In the genomic region with DNA sequence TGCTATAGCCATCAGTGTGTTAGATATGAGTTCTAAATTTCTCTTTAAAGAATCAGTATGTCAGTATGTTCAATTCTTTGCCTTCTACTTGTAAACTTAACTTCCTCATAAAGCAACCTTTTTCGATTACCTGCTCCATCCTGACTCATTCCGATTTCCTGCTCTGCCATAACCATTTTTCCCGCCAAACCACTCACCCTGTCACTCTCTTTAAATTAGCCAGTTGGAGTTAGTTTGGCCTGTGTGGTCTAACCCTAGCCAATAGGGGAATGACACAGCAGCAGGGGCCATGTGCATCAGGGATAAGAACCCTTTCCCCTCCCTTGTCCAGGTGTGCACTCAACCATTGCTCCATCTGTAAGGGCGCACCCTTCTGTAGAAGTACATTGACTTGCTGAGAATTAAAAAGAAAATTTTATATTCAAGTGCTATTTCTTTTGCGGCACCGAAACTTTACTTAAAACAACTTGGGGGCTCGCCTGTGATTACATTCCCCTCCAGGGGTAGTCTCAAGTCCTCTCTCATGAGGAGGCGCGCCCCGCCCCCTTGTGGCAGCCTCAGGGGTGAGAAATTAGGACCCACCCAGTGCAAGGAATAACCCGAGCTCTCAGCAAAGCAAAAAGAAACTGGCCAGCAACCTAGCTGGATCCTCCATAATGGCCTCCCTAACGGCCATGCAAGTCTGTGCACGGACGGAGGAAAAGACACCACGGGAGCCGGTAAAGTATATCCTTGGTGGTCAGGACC, we compare ENCODE assay signal across 8 cellular contexts. TPM values are rescaled to one million over a fixed set of nuclear protein-coding genes. Genes with fewer than 3 reads are reported as not detected.
DNase-seq lines count a peak whose midpoint lies in the region; ATAC-seq and TF ChIP-seq lines count a peak whose summit lies in the region.
"Not testable (repeated sequence)": the region's sequence is repeated elsewhere in the genome, so short reads cannot be mapped to it uniquely, and the experiment has no call there.

No MANE protein-coding gene starts in this region.

- not testable (repeated sequence) for H3K36me3 ChIP-seq in Caco-2 (ENCODE audit: control insufficient read depth, insufficient read depth, low read length)
- H3K36me3 ChIP-seq in WERI-Rb-1, result peaks cover 16% of the 10 kb centered on the region

- CTCF ChIA-PET in Caco-2 (lab: Charles Lee), result interaction anchor here (1.0 kb wide), 1 partner anchor 227 kb away, joined by 8 read pairs; a partner anchor contains a TSS

- not testable (repeated sequence) for ATAC-seq in naive thymus-derived CD8-positive, alpha-beta T cell
- peak; percentile 56 for ATAC-seq in stimulated activated naive CD8-positive, alpha-beta T cell treated with anti-CD3 and anti-CD28 coated beads, Interleukin-15, amount 100 ng/mL, for 72 hours

- not testable (repeated sequence) for H3K27me3 Mint-ChIP-seq in Caco-2 (ENCODE audit: insufficient read depth, unreplicated experiment)
- H3K27me3 Mint-ChIP-seq in HFFc6 (ENCODE audit: insufficient read depth), result peaks cover 14% of the 10 kb centered on the region
- peaks cover 4 to 34% (median 16%) of the 10 kb centered on the region in 5 donors for H3K27me3 Mint-ChIP-seq in naive thymus-derived CD8-positive, alpha-beta T cell
- peaks cover 24% of the 10 kb centered on the region for H3K27me3 Mint-ChIP-seq in stimulated activated naive CD8-positive, alpha-beta T cell treated with anti-CD3 and anti-CD28 coated beads, Interleukin-15, amount 100 ng/mL, for 72 hours

- not testable (repeated sequence) for H3K36me3 Mint-ChIP-seq in Caco-2 (ENCODE audit: insufficient read depth, unreplicated experiment)
- H3K36me3 Mint-ChIP-seq in HFFc6 (ENCODE audit: low read depth), result peaks cover 11% of the 10 kb centered on the region
- H3K36me3 Mint-ChIP-seq in naive thymus-derived CD8-positive, alpha-beta T cell, result peaks cover 11 to 26% (median 20%) of the 10 kb centered on the region in 3 donors

- intact Hi-C loops in Caco-2 (cut with micrococcal nuclease; ENCODE audit: unreplicated experiment), result loop anchor here (1.0 kb wide), 1 partner anchor 29 kb away; no protein-coding TSS in a partner anchor

- not testable (repeated sequence) for H3K4me1 Mint-ChIP-seq in Caco-2 (ENCODE audit: low read depth, unreplicated experiment); stimulated activated naive CD8-positive, alpha-beta T cell treated with anti-CD3 and anti-CD28 coated beads, Interleukin-15, amount 100 ng/mL, for 72 hours
- peaks cover 11% of the 10 kb centered on the region; the same call in 1 of the 2 replicates for H3K4me1 Mint-ChIP-seq in HFFc6 (ENCODE audit: low read depth)
- H3K4me1 Mint-ChIP-seq in naive thymus-derived CD8-positive, alpha-beta T cell, result peaks cover 0 to 13% (median under 1%) of the 10 kb centered on the region in 4 donors

- peaks cover 11% of the 10 kb centered on the region for H3K9me3 Mint-ChIP-seq in Caco-2 (ENCODE audit: unreplicated experiment)
- not testable (repeated sequence) for H3K9me3 Mint-ChIP-seq in HFFc6; naive thymus-derived CD8-positive, alpha-beta T cell; stimulated activated naive CD8-positive, alpha-beta T cell treated with anti-CD3 and anti-CD28 coated beads, Interleukin-15, amount 100 ng/mL, for 72 hours

- not testable (repeated sequence) for H3K4me3 Mint-ChIP-seq in Caco-2 (ENCODE audit: unreplicated experiment); HFFc6; naive thymus-derived CD8-positive, alpha-beta T cell; stimulated activated naive CD8-positive, alpha-beta T cell treated with anti-CD3 and anti-CD28 coated beads, Interleukin-15, amount 100 ng/mL, for 72 hours

- H3K27ac Mint-ChIP-seq in Caco-2 (ENCODE audit: unreplicated experiment); HFFc6; stimulated activated naive CD8-positive, alpha-beta T cell treated with anti-CD3 and anti-CD28 coated beads, Interleukin-15, amount 100 ng/mL, for 72 hours: not testable (repeated sequence)
- peak overlapping the region in 2 of 10 donors; percentile 48 to 60 for H3K27ac Mint-ChIP-seq in naive thymus-derived CD8-positive, alpha-beta T cell

- TF ChIP-seq CTCF in Caco-2 (IDR thresholded peaks at IDR 0.05; ENCODE audit: insufficient read depth in 1 of 2, low read depth in 1 of 2, low read length in 1 of 2, severe bottlenecking in 1 of 2, unreplicated experiment in 1 of 2) (peak; percentile 34 to 62), HFFc6 (IDR thresholded peaks at IDR 0.05) (peak; percentile 73), WERI-Rb-1 (IDR thresholded peaks at IDR 0.05; ENCODE audit: low read depth, low read length) (peak; percentile 57; the same call in 1 of the 2 replicates), fibroblast of the aortic adventitia (IDR thresholded peaks at IDR 0.05; ENCODE audit: insufficient read depth, low read length) (peak; percentile 37)

- H3K27me3 ChIP-seq in Caco-2 (replicated peaks; ENCODE audit: control insufficient read depth, insufficient read depth, low read length); WERI-Rb-1 (ENCODE audit: insufficient read depth, low read depth, severe bottlenecking): not testable (repeated sequence)

- not testable (repeated sequence) for H3K4me3 ChIP-seq in Caco-2 (ENCODE audit: low read depth, low read length); WERI-Rb-1 (ENCODE audit: low read depth, low read length); fibroblast of the aortic adventitia (ENCODE audit: low read depth, low read length)

- H3K4me1 ChIP-seq in Caco-2, result not testable (repeated sequence)

- not testable (repeated sequence) for H3K27ac ChIP-seq in WERI-Rb-1

- POLR2A ChIA-PET in Caco-2 (lab: Charles Lee); naive thymus-derived CD8-positive, alpha-beta T cell (lab: Charles Lee): not testable (repeated sequence)

- H3K9me3 ChIP-seq in Caco-2; WERI-Rb-1 (ENCODE audit: severe bottlenecking): not testable (repeated sequence)

- BruUV-seq in Caco-2 (replicated peaks; lab: Mats Ljungman, UMichigan), result not testable (repeated sequence)

- DNase-seq in Caco-2 (peak; percentile 66 to 70), WERI-Rb-1 (peak; percentile 83), fibroblast of the aortic adventitia (ENCODE audit: low read depth) (peak; percentile 12)
- not testable (repeated sequence) for DNase-seq in HFFc6
- peak; percentile 18 for DNase-seq in NK-92 treated with Interleukin-12 subunit alpha and Interleukin-12 subunit beta, amount 100 ng/mL, for 24 hours (lab: John Stamatoyannopoulos, UW)
- DNase-seq in activated naive CD4-positive, alpha-beta T cell treated with Interleukin-2 at 50 U/mL for 16 hours, result peak; percentile 47
- DNase-seq in naive thymus-derived CD8-positive, alpha-beta T cell, result peak in 6 of 10 donors; percentile 11 to 33 (median 22)
- peak; percentile 32 to 48 for DNase-seq in stimulated activated naive CD8-positive, alpha-beta T cell treated with anti-CD3 and anti-CD28 coated beads, Interleukin-15, amount 100 ng/mL, for 72 hours

RNA-seq across cellular contexts. Expression of a gene that starts 51.9 kb away (rescaled TPM):
- total RNA-seq in Caco-2 (2022), result 19.1 and 27.9 TPM in 2 replicates
- 10 to 100 TPM; 29.0 to 43.9 (median 36.0) TPM for total RNA-seq in HFFc6 (2021; fragmentation: NEBNext Ultra II Directional; extraction: Animal tissue kit (Norgen Biotek cat#: 25700))
- 24.0 and 60.3 TPM in 2 replicates for total RNA-seq in fibroblast of the aortic adventitia (ENCODE audit: low replicate concordance)
- total RNA-seq in naive thymus-derived CD8-positive, alpha-beta T cell, result 10 to 100 TPM in 1 of 2 experiments, 1 to 10 TPM in 1; 9.6 to 13.5 TPM
- 10 to 100 TPM; 17.8 to 33.8 (median 20.2) TPM for polyA plus RNA-seq in naive thymus-derived CD8-positive, alpha-beta T cell

RNA-seq across cellular contexts. Expression of a gene that starts 58.9 kb away (rescaled TPM):
- total RNA-seq in Caco-2 (2022), result 143 and 150 TPM in 2 replicates
- total RNA-seq in HFFc6 (2021; fragmentation: NEBNext Ultra II Directional; extraction: Animal tissue kit (Norgen Biotek cat#: 25700)), result 100 to 1,000 TPM; 158 to 211 (median 199) TPM
- 82.1 and 137 TPM in 2 replicates for total RNA-seq in fibroblast of the aortic adventitia (ENCODE audit: low replicate concordance)
- total RNA-seq in naive thymus-derived CD8-positive, alpha-beta T cell, result 10 to 100 TPM; 58.0 to 64.6 TPM
- polyA plus RNA-seq in naive thymus-derived CD8-positive, alpha-beta T cell, result 100 to 1,000 TPM; 133 to 152 (median 142) TPM
